Comparison of ENCODE assay signal across 14 cellular contexts in the genomic region with DNA sequence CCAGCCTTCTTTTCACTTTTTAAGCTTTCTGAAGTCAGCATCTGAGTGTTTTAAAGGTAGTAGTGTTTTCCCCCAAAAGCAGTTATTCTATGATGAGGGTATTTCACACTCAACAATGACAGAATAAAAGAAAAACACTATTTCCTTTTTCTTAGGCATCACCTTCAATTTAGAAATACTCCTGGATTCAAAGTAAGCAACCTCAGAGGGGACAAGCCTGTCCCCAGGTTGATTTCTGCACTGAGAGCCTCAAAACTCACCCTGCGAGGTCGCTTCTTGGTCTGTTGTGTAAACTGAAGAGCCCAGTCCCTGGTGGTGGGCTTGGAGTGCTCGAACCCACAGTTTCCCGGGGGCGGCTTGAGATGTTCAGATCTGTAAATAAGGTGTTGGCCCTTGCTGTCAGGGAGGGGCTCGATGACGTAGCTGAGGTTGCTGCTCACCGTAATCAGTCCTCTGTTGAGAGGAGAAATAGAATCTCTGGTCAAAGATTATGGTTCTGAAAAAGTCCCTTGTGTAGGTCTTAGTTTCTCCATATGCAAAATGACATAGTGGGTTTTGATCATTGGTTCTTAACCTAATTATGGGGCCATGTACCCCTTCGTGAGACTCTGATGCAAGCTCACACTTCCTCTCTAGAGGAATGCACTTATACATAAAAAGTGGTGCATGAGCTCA. TPM values are rescaled to one million over a fixed set of nuclear protein-coding genes. Genes with fewer than 3 reads are reported as not detected.
A peak's percentile ranks its signal among the peaks of the same experiment; 100 is the strongest.
DNase-seq lines count a peak whose midpoint lies in the region; ATAC-seq, FAIRE-seq and TF ChIP-seq lines count a peak whose summit lies in the region.
"Had no signal": no experiment of that assay in that cellular context is flagged by ENCODE, and none has a peak within 500 bp of the region (broad histone marks: within the 10 kb centered on the region; RNA-seq: fewer than 3 reads in every experiment).

No MANE protein-coding gene starts in this region.

- no peaks in the 10 kb centered on the region for H3K36me3 ChIP-seq in K562 (ENCODE audit: control insufficient read depth, insufficient read depth, low read length)

- H3K9me3 ChIP-seq in K562 (replicated peaks; ENCODE audit: control insufficient read depth, insufficient read depth, low read depth, low read length): no peaks in the 10 kb centered on the region

- intact Hi-C loops in K562 (cut with micrococcal nuclease): no loop called here
- intact Hi-C loops in CD14-positive monocyte (cut with micrococcal nuclease): no loop called here

- peaks cover 55 to 64% of the 10 kb centered on the region in 2 donors for H3K36me3 Mint-ChIP-seq in CD14-positive monocyte

- H3K9me1 ChIP-seq in K562 (ENCODE audit: control insufficient read depth, insufficient read depth, low read length): no peaks in the 10 kb centered on the region

- POLR2A ChIA-PET in K562 (lab: Yijun Ruan, JAX): interaction anchor here (0.7 to 2.1 kb wide), 4 partner anchors 8 to 15 kb away, joined by 3 to 7 read pairs (median 4); no protein-coding TSS in a partner anchor

- no peaks in the 10 kb centered on the region for H3K79me2 ChIP-seq in K562 (ENCODE audit: control insufficient read depth, insufficient read depth, low read length)

- FAIRE-seq in K562 (lab: Jason Lieb, UNC): no peak
- FAIRE-seq: keratinocyte had no signal

- H3K4me1 Mint-ChIP-seq in CD14-positive monocyte: peaks cover 15% of the 10 kb centered on the region
- H3K4me1 Mint-ChIP-seq: central memory CD8-positive, alpha-beta T cell had no signal

- H4K20me1 ChIP-seq in K562 (replicated peaks; ENCODE audit: control insufficient read depth, insufficient read depth, low read length): no peaks in the 10 kb centered on the region; the same call in 1 of the 2 replicates

- no peak overlapping the region for H3K4me3 Mint-ChIP-seq in CD14-positive monocyte
- H3K4me3 Mint-ChIP-seq: CD4-positive, CD25-positive, alpha-beta regulatory T cell; central memory CD8-positive, alpha-beta T cell; nephron; stimulated activated effector memory CD8-positive, alpha-beta T cell treated with anti-CD3 and anti-CD28 coated beads, Interleukin-12 subunit alpha, Interleukin-12 subunit beta, amount 100 ng/mL, for 72 hours had no signal

- H3K9ac ChIP-seq in K562 (ENCODE audit: insufficient read depth in 1 of 2, low read depth in 2 of 2, low read length in 2 of 2): no peak overlapping the region

- CTCF ChIA-PET in K562 (lab: Yijun Ruan, JAX; ENCODE audit: low intra/inter-chr PET ratio): no interaction called here

- DNase-seq in K562 (ENCODE audit: extremely low read depth in 1 of 4, low spot score in 3 of 4) (no peak), DMS153 (lab: John Stamatoyannopoulos, UW) (no peak), EL (no peak), CD14-positive monocyte (ENCODE audit: low spot score) (no peak)
- DNase-seq: activated gamma-delta T cell had no signal

- ATAC-seq in GM18498 (IDR thresholded peaks at IDR 0.05; ENCODE audit: unreplicated experiment): peak; percentile 72
- peak; percentile 53 for ATAC-seq in GM19328 (IDR thresholded peaks at IDR 0.05; ENCODE audit: unreplicated experiment)
- ATAC-seq in HG02885 (IDR thresholded peaks at IDR 0.05; ENCODE audit: poor library complexity, unreplicated experiment): peak; percentile 78
- ATAC-seq in K562: 0 out of 3 replicates have a peak, but pooled peaks have one; percentile 39
- ATAC-seq in HG03139 (IDR thresholded peaks at IDR 0.05; ENCODE audit: unreplicated experiment): no peak

- no peak for TF ChIP-seq RAD21 in K562 (CRISPR knock-in tag; conservative IDR thresholded peaks at IDR 0.05 in 1 of 2, IDR thresholded peaks at IDR 0.05 in 1 of 2)

- TF ChIP-seq EP300 in K562 (IDR thresholded peaks at IDR 0.05; ENCODE audit: low read length): no peak

- H3K27me3 ChIP-seq in K562 (ENCODE audit: control insufficient read depth in 2 of 2, insufficient read depth in 2 of 2, low read length in 2 of 2): peaks cover 0 to 7% of the 10 kb centered on the region in 2 experiments; a peak in 2 of 5 replicates

- in situ Hi-C loops in K562 (cut with MboI): no loop called here

- no TSS peak for BruUV-seq in K562 (replicated peaks; lab: Mats Ljungman, UMichigan)

- peaks cover 0 to 5% (median 1%) of the 10 kb centered on the region in 3 donors for H3K27me3 Mint-ChIP-seq in CD14-positive monocyte (ENCODE audit: low read depth in 3 of 3)
- H3K27me3 Mint-ChIP-seq: CD4-positive, CD25-positive, alpha-beta regulatory T cell; central memory CD8-positive, alpha-beta T cell had no signal

- no peak for TF ChIP-seq CTCF in K562 (IDR thresholded peaks at IDR 0.05 in 2 of 3, conservative IDR thresholded peaks at IDR 0.05 in 1 of 3; ENCODE audit: insufficient read depth in 2 of 3, low read depth in 1 of 3, low read length in 3 of 3)
- TF ChIP-seq CTCF in CD14-positive monocyte (IDR thresholded peaks at IDR 0.05): no peak

- H3K4me1 ChIP-seq in K562 (replicated peaks in 1 of 2; ENCODE audit: control insufficient read depth in 2 of 2, insufficient read depth in 2 of 2, low read length in 2 of 2): no peaks in the 10 kb centered on the region

- no peak overlapping the region for H3K4me3 ChIP-seq in K562

- TF ChIP-seq POLR2A in K562 (conservative IDR thresholded peaks at IDR 0.05): no peak

- WGBS in K562 (ENCODE audit: insufficient coverage, low coverage, missing lambda C conversion rate): 23% methylated on average over 9 of the region's 9 CpGs

- H3K9me3 Mint-ChIP-seq in CD14-positive monocyte: peaks cover 0 to 2% (median 0%) of the 10 kb centered on the region in 7 donors
- H3K9me3 Mint-ChIP-seq: CD4-positive, CD25-positive, alpha-beta regulatory T cell; central memory CD8-positive, alpha-beta T cell; nephron; stimulated activated effector memory CD8-positive, alpha-beta T cell treated with anti-CD3 and anti-CD28 coated beads, Interleukin-12 subunit alpha, Interleukin-12 subunit beta, amount 100 ng/mL, for 72 hours had no signal

- H3K27ac Mint-ChIP-seq in CD14-positive monocyte: no peak overlapping the region
- H3K27ac Mint-ChIP-seq: stimulated activated effector memory CD8-positive, alpha-beta T cell treated with anti-CD3 and anti-CD28 coated beads, Interleukin-12 subunit alpha, Interleukin-12 subunit beta, amount 100 ng/mL, for 72 hours had no signal

- H2AFZ ChIP-seq in K562 (ENCODE audit: low read depth, low read length): no peak overlapping the region

- H3K4me2 ChIP-seq in K562 (ENCODE audit: insufficient read depth, low read length): no peak overlapping the region

- H3K27ac ChIP-seq in K562 (ENCODE audit: extremely low read depth, low read depth, low read length): no peak overlapping the region

TF ChIP-seq in K562, 482 proteins besides CTCF, POLR2A, EP300 and RAD21:
- TF ChIP-seq CREM (IDR thresholded peaks at IDR 0.05; ENCODE audit: low read depth): 0 out of 2 replicates have a peak, but pooled peaks have one; percentile 25
- TF ChIP-seq BCOR (IDR thresholded peaks at IDR 0.05): no peak

RNA-seq across cellular contexts. Expression of a gene that starts 55.9 kb away (rescaled TPM):
- total RNA-seq in K562 (2011; cell fraction: chromatin; rRNA removed; ENCODE audit: low replicate concordance): 0.86 and 1.3 TPM in 2 replicates
- 1.3 TPM in 2 replicates for total RNA-seq in K562 (2011; cell fraction: nucleolus; rRNA removed)
- total RNA-seq in K562 (2011; cell fraction: nucleoplasm; rRNA removed): 0.88 and 1.6 TPM in 2 replicates
- total RNA-seq in K562 (2014; rRNA removed) (0.36 and 0.65 TPM in 2 replicates), K562 (2014; rRNA removed; fragmentation: Illumina TruSeq; extraction: Trizol) (0.38 and 0.44 TPM in 2 replicates), K562 (2015; rRNA removed; fragmentation: Illumina TruSeq; extraction: Trizol) (0.43 and 0.53 TPM in 2 replicates), K562 (2021) (1.0 and 1.1 TPM in 2 replicates)
- polyA plus RNA-seq in K562 (2011; rRNA removed) (0.11 and 0.24 TPM in 2 replicates), K562 (2014; fragmentation: Illumina TruSeq; extraction: Trizol) (0.58 TPM in 2 replicates), K562 (2014; fragmentation: Nextera tagmentation; extraction: Ambion mirVana) (under 1 TPM; 0.11 to 0.24 TPM), K562 (2014; rRNA removed) (0.30 and 0.89 TPM in 2 replicates), CD14-positive monocyte (1 to 10 TPM; 3.0 to 6.2 TPM)
- polyA plus RNA-seq in K562 (2011; cell fraction: cytosol; rRNA removed): 0.03 and 0.39 TPM in 2 replicates
- polyA plus RNA-seq in K562 (2011; cell fraction: nucleus; rRNA removed): 0.17 and 0.57 TPM in 2 replicates
- 0.65 and 1.00 TPM in 2 replicates for polyA plus RNA-seq in K562 (2012)
- 0.12 and 0.67 TPM in 2 replicates for polyA minus RNA-seq in K562 (2011; rRNA and poly(A)+ RNA removed)
- polyA minus RNA-seq in K562 (2011; cell fraction: cytosol; rRNA and poly(A)+ RNA removed): 0.57 TPM in 1 of 2 replicates, not detected in the other
- polyA minus RNA-seq in K562 (2011; cell fraction: nucleus; rRNA and poly(A)+ RNA removed): 0.27 TPM in 1 of 2 replicates, not detected in the other

RNA-seq across cellular contexts. Expression of a gene that starts 59.7 kb away (rescaled TPM):
- total RNA-seq in K562 (2011; cell fraction: chromatin; rRNA removed; ENCODE audit: low replicate concordance): not detected in 2 replicates
- not detected in 2 replicates for total RNA-seq in K562 (2011; cell fraction: nucleolus; rRNA removed)
- total RNA-seq in K562 (2011; cell fraction: nucleoplasm; rRNA removed): not detected in 2 replicates
- not detected in 2 replicates for total RNA-seq in K562 (2014; rRNA removed)
- total RNA-seq in K562 (2014; rRNA removed; fragmentation: Illumina TruSeq; extraction: Trizol): not detected in 2 replicates
- total RNA-seq in K562 (2015; rRNA removed; fragmentation: Illumina TruSeq; extraction: Trizol): not detected in 2 replicates
- not detected in 2 replicates for total RNA-seq in K562 (2021)
- not detected in 2 replicates for polyA plus RNA-seq in K562 (2011; rRNA removed)
- not detected in 2 replicates for polyA plus RNA-seq in K562 (2011; cell fraction: cytosol; rRNA removed)
- polyA plus RNA-seq in K562 (2011; cell fraction: nucleus; rRNA removed): not detected in 2 replicates
- polyA plus RNA-seq in K562 (2012): not detected in 2 replicates
- not detected in 2 replicates for polyA plus RNA-seq in K562 (2014; fragmentation: Illumina TruSeq; extraction: Trizol)
- not detected for polyA plus RNA-seq in K562 (2014; fragmentation: Nextera tagmentation; extraction: Ambion mirVana)
- not detected in 2 replicates for polyA plus RNA-seq in K562 (2014; rRNA removed)
- polyA minus RNA-seq in K562 (2011; rRNA and poly(A)+ RNA removed): not detected in 2 replicates
- not detected in 2 replicates for polyA minus RNA-seq in K562 (2011; cell fraction: cytosol; rRNA and poly(A)+ RNA removed)
- not detected in 2 replicates for polyA minus RNA-seq in K562 (2011; cell fraction: nucleus; rRNA and poly(A)+ RNA removed)
- polyA plus RNA-seq in CD14-positive monocyte: under 1 TPM in 1 of 2 donors, not detected in 1; 0.04 TPM
